Comparison of ENCODE assay signal across 23 cellular contexts in the genomic region with DNA sequence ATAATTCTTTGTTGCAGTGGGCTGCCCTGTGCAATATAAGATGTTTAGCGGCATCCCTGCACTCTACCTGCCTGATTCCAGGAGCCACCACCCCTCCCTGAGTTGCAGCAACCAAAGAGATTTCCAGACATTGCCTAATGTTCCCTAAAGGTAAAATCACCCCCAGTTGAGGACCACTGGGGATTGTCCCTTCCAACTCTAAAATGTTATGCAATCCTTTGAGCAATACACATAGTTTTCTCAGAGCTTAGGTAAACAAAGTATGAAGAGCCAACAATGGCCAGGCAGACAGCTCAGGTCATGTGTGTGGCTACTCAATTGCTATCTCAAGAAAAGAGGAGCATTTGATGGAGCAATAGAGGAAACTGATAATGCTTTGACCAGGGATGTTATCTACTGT.
"Had no signal": no experiment of that assay in that cellular context is flagged by ENCODE, and none has a peak within 500 bp of the region (broad histone marks: within the 10 kb centered on the region; RNA-seq: fewer than 3 reads in every experiment).

No MANE protein-coding gene starts in this region.

- H3K36me3 Mint-ChIP-seq: stimulated activated memory B cell treated with anti-CD40 and anti-IgM and Interleukin-4, amounts not matched to agents 10 μg/mL and 1 μg/mL and 100 μg/mL, for 72 hours had no signal

- H3K79me2 ChIP-seq: parathyroid adenoma had no signal

- H3K4me1 ChIP-seq: parathyroid adenoma, prostate gland, upper lobe of right lung, vagina had no signal

- H3K27me3 ChIP-seq: heart left ventricle, left lung, right lobe of liver, spleen, tibial artery, upper lobe of right lung, vagina had no signal

- H3K27me3 Mint-ChIP-seq: stimulated activated memory B cell treated with anti-CD40 and anti-IgM and Interleukin-4, amounts not matched to agents 10 μg/mL and 1 μg/mL and 100 μg/mL, for 72 hours; stimulated activated naive CD8-positive, alpha-beta T cell treated with anti-CD3 and anti-CD28 coated beads, Interleukin-15, Interleukin-2, amounts not matched to agents 100 ng/mL and 50 ng/mL, for 24 hours had no signal

- H3K27ac Mint-ChIP-seq: naive thymus-derived CD4-positive, alpha-beta T cell; nephron progenitor cell; stimulated activated memory B cell treated with anti-CD40 and anti-IgM and Interleukin-4, amounts not matched to agents 10 μg/mL and 1 μg/mL and 100 μg/mL, for 72 hours; stimulated activated naive CD8-positive, alpha-beta T cell treated with anti-CD3 and anti-CD28 coated beads, Interleukin-15, Interleukin-2, amounts not matched to agents 100 ng/mL and 50 ng/mL, for 24 hours had no signal

- H3K9me3 Mint-ChIP-seq: naive thymus-derived CD4-positive, alpha-beta T cell; nephron progenitor cell; stimulated activated memory B cell treated with anti-CD40 and anti-IgM and Interleukin-4, amounts not matched to agents 10 μg/mL and 1 μg/mL and 100 μg/mL, for 72 hours; stimulated activated naive CD8-positive, alpha-beta T cell treated with anti-CD3 and anti-CD28 coated beads, Interleukin-15, Interleukin-2, amounts not matched to agents 100 ng/mL and 50 ng/mL, for 24 hours had no signal

- H3K36me3 ChIP-seq: heart left ventricle, left lung, lower lobe of right lung, prostate gland, right lobe of liver, spleen, tibial artery, upper lobe of right lung, vagina had no signal

- H3K27ac ChIP-seq: heart left ventricle, left lung, lower lobe of right lung, parathyroid adenoma, prostate gland, right lobe of liver, spleen, tibial artery, upper lobe of right lung, vagina had no signal

- H3K9ac ChIP-seq: parathyroid adenoma had no signal

- H3K9me3 ChIP-seq: heart left ventricle, left lung, lower lobe of right lung, prostate gland, right lobe of liver, spleen, tibial artery, upper lobe of right lung, vagina had no signal

- H2AFZ ChIP-seq: parathyroid adenoma had no signal

- H3K4me3 ChIP-seq: heart left ventricle, left lung, lower lobe of right lung, prostate gland, right lobe of liver, spleen, tibial artery, upper lobe of right lung, vagina had no signal

- DNase-seq: effector memory CD4-positive, alpha-beta T cell; foreskin melanocyte; heart left ventricle; islet precursor cell; left lung; lower lobe of right lung; mesenchymal stem cell; naive thymus-derived CD4-positive, alpha-beta T cell; nephron progenitor cell; retina; right lobe of liver; spleen; stimulated activated CD4-positive, alpha-beta T cell treated with anti-CD3 and anti-CD28 coated beads, Interleukin-15, amount 100 ng/mL, for 24 hours; stimulated activated CD4-positive, alpha-beta T cell treated with anti-CD3 and anti-CD28 coated beads, Interleukin-1b, Interleukin-23, amount 100 ng/mL, for 48 hours; stimulated activated CD4-positive, alpha-beta T cell treated with anti-CD3 and anti-CD28 coated beads, Interleukin-4, amount 100 ng/mL, for 24 hours; tibial artery; upper lobe of right lung had no signal

- ATAC-seq: esophagus mucosa; heart left ventricle; left lung; lower lobe of right lung; naive thymus-derived CD4-positive, alpha-beta T cell; stimulated activated memory B cell treated with anti-CD40 and anti-IgM and Interleukin-4, amounts not matched to agents 10 μg/mL and 1 μg/mL and 100 μg/mL, for 72 hours; upper lobe of right lung had no signal

- H3K4me3 Mint-ChIP-seq: naive thymus-derived CD4-positive, alpha-beta T cell; nephron progenitor cell; stimulated activated memory B cell treated with anti-CD40 and anti-IgM and Interleukin-4, amounts not matched to agents 10 μg/mL and 1 μg/mL and 100 μg/mL, for 72 hours; stimulated activated naive CD8-positive, alpha-beta T cell treated with anti-CD3 and anti-CD28 coated beads, Interleukin-15, Interleukin-2, amounts not matched to agents 100 ng/mL and 50 ng/mL, for 24 hours had no signal
